Comparison of ENCODE assay signal across 8 cellular contexts in the genomic region with DNA sequence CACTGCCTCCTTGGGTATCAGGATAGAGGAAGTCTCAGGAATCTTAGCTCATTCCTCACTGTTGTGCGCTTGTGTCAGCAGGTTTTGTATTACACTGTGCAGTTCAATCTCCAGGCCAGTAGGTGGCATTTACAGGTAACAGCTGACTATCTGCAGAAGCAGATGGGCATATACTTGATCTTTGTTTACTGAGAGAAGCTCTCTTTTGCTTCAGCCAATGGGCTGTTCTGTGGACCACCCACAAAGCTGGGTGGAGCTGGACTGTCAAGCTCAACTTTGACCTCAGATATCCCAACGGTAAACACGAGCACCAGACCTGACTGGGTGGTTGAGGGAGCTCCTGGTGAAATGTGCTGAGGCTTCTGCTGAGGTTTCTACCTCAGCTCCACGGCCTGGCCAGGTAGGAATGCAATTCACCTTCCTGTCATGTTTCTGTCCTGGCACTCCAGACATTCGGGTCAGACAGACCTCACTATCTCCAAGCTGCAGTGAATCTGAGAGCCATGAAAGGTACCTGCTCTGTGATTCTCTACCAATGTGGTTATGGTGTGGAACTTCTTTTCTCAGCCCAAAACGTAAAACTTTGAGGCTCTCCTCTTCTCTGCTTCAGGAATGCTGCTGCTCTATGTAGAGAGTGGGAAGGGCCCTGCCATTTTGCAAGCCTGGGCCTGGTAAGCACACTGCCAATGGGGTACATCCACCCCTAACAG.
DNase-seq lines count a peak whose midpoint lies in the region; ATAC-seq and TF ChIP-seq lines count a peak whose summit lies in the region.

No MANE protein-coding gene starts in this region.

- H3K9me3 Mint-ChIP-seq in activated T-helper 1 cell treated with anti-CD3 and anti-CD28 coated beads, Interleukin-12 subunit alpha, Interleukin-12 subunit beta, Interleukin-2, Interleukin-4 antibody, amounts not matched to agents 30 ng/mL and 10 ng/mL and 1 ng/mL, durations not matched to agents 14 hours and 24 hours and 36 hours, result no peaks in the 10 kb centered on the region

- peak; percentile 88 for TF ChIP-seq CTCF in AG10803 (conservative IDR thresholded peaks at IDR 0.05; ENCODE audit: low read length)
- TF ChIP-seq CTCF in GM13977 (IDR thresholded peaks at IDR 0.05; ENCODE audit: extremely low read depth, insufficient read depth, missing control alignments), result peak; percentile 79

- peak; percentile 70 for DNase-seq in AG10803 (ENCODE audit: low read depth)
- DNase-seq in GM13977 (ENCODE audit: low spot score), result peak; percentile 13
- peak; percentile 35 for DNase-seq in MV-4-11 (lab: John Stamatoyannopoulos, UW)
- DNase-seq in activated T-helper 1 cell treated with anti-CD3 and anti-CD28 coated beads, Interleukin-12 subunit alpha, Interleukin-12 subunit beta, Interleukin-2, Interleukin-4 antibody, amounts not matched to agents 30 ng/mL and 10 ng/mL and 1 ng/mL, durations not matched to agents 14 hours and 24 hours and 36 hours (ENCODE audit: low spot score), result peak; percentile 2
- DNase-seq in iPS DF 4.7 (ENCODE audit: extremely low read depth, low spot score), result peak; percentile 80
- DNase-seq in stromal cell of bone marrow (ENCODE audit: low read depth), result peak; percentile 33
- DNase-seq in effector CD8-positive, alpha-beta T cell (lab: John Stamatoyannopoulos, UW), result no peak

- no peaks in the 10 kb centered on the region for H3K36me3 Mint-ChIP-seq in activated T-helper 1 cell treated with anti-CD3 and anti-CD28 coated beads, Interleukin-12 subunit alpha, Interleukin-12 subunit beta, Interleukin-2, Interleukin-4 antibody, amounts not matched to agents 30 ng/mL and 10 ng/mL and 1 ng/mL, durations not matched to agents 14 hours and 24 hours and 36 hours (ENCODE audit: low read depth)

- ATAC-seq in HG02642 (IDR thresholded peaks at IDR 0.05; ENCODE audit: poor library complexity, unreplicated experiment), result peak; percentile 98

- intact Hi-C loops in activated T-helper 1 cell treated with anti-CD3 and anti-CD28 coated beads, Interleukin-12 subunit alpha, Interleukin-12 subunit beta, Interleukin-2, Interleukin-4 antibody, amounts not matched to agents 30 ng/mL and 10 ng/mL and 1 ng/mL, durations not matched to agents 14 hours and 24 hours and 36 hours (cut with micrococcal nuclease), result loop anchor here (1.0 kb wide), 2 partner anchors 352 to 812 kb away; no protein-coding TSS in a partner anchor

- no peaks in the 10 kb centered on the region for H3K4me1 Mint-ChIP-seq in activated T-helper 1 cell treated with anti-CD3 and anti-CD28 coated beads, Interleukin-12 subunit alpha, Interleukin-12 subunit beta, Interleukin-2, Interleukin-4 antibody, amounts not matched to agents 30 ng/mL and 10 ng/mL and 1 ng/mL, durations not matched to agents 14 hours and 24 hours and 36 hours (ENCODE audit: low read depth)

- no peak overlapping the region for H3K27ac Mint-ChIP-seq in activated T-helper 1 cell treated with anti-CD3 and anti-CD28 coated beads, Interleukin-12 subunit alpha, Interleukin-12 subunit beta, Interleukin-2, Interleukin-4 antibody, amounts not matched to agents 30 ng/mL and 10 ng/mL and 1 ng/mL, durations not matched to agents 14 hours and 24 hours and 36 hours

- no peak overlapping the region for H3K4me3 Mint-ChIP-seq in activated T-helper 1 cell treated with anti-CD3 and anti-CD28 coated beads, Interleukin-12 subunit alpha, Interleukin-12 subunit beta, Interleukin-2, Interleukin-4 antibody, amounts not matched to agents 30 ng/mL and 10 ng/mL and 1 ng/mL, durations not matched to agents 14 hours and 24 hours and 36 hours

- no peak overlapping the region for H3K4me3 ChIP-seq in AG10803 (ENCODE audit: low read length)

- peaks cover 6% of the 10 kb centered on the region for H3K27me3 Mint-ChIP-seq in activated T-helper 1 cell treated with anti-CD3 and anti-CD28 coated beads, Interleukin-12 subunit alpha, Interleukin-12 subunit beta, Interleukin-2, Interleukin-4 antibody, amounts not matched to agents 30 ng/mL and 10 ng/mL and 1 ng/mL, durations not matched to agents 14 hours and 24 hours and 36 hours (ENCODE audit: insufficient read depth)

- in situ Hi-C loops in GM13977 (cut with MboI; ENCODE audit: low pct_unique_long_range_greater_than_20kb, low sequenced_read_pairs, unreplicated experiment), result no loop called here
